In the genomic region with DNA sequence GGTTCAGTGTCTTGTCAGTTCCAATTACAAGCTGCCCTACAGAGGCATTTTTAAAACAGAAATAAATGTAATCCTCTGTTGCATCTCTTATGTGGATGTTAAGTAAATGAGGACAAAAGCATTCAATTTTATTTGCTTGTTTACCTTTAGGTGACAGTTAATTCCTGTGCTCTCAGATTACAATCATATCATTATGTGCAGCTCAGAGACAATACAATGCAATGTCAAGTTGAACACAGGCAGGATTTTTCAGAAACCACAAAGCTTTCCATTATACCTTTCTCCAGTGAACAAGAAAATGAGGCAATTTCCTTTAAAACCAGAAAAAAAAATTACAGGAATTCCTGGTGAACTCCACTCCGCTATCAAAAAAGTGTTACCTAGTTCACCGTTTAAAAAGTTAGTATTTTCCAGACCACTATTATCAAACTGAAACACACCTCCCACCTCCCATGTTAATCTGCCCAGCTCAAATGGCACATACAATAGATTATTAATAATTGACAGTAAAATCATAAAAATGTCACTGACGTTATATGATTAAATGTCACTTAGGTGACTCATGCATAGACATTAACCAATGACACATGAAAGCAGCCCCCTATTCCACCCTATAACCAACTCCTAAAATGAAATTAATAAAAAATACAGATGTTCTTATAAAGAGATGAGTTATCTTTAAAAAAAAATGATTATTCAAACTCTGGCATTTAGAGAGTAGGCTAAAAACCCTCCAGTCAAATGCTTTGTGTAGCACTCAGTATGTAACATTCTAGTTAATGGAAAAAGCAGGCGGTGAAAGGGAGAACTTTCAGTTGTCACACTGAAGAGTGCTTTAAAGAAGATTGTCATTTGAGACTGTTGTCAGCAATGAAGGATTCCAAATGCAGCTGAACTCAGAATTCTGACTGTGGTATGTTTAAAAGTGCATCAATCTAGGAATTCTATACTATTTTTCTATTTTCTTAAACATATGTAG, we compare ENCODE assay signal across 30 cellular contexts.
A peak's percentile ranks its signal among the peaks of the same experiment; 100 is the strongest.
DNase-seq lines count a peak whose midpoint lies in the region; ATAC-seq, FAIRE-seq and TF ChIP-seq lines count a peak whose summit lies in the region.
"Had no signal": no experiment of that assay in that cellular context is flagged by ENCODE, and none has a peak within 500 bp of the region (broad histone marks: within the 10 kb centered on the region; RNA-seq: fewer than 3 reads in every experiment).

No MANE protein-coding gene starts in this region.

- H3K27me3 Mint-ChIP-seq in activated CD4-positive, alpha-beta T cell treated with anti-CD3 and anti-CD28 coated beads, Interleukin-2, amount 10 ng/mL, durations not matched to agents 24 days and 14 days = no peaks in the 10 kb centered on the region
- H3K27me3 Mint-ChIP-seq: activated CD4-positive, alpha-beta T cell treated with anti-CD3 and anti-CD28 coated beads, Interleukin-2, amount 10 ng/mL, durations not matched to agents 7 days and 5 days; activated naive CD8-positive, alpha-beta T cell; activated T-cell treated with anti-CD3 and anti-CD28 coated beads, Interleukin-2, amount 50 U/mL, for 24 hours; B cell; CD8-positive, alpha-beta memory T cell; memory B cell; stimulated activated naive CD8-positive, alpha-beta T cell treated with anti-CD3 and anti-CD28 coated beads, Interleukin-15, amount 100 ng/mL, for 72 hours had no signal

- TF ChIP-seq POLR2A in A549 (IDR thresholded peaks at IDR 0.05; ENCODE audit: low read length) (no peak), heart left ventricle (IDR thresholded peaks at IDR 0.05) (no peak)

- POLR2A ChIA-PET in A549 (lab: Yijun Ruan, JAX) = no interaction called here

- no peaks in the 10 kb centered on the region for H3K4me1 Mint-ChIP-seq in activated CD4-positive, alpha-beta T cell treated with anti-CD3 and anti-CD28 coated beads, Interleukin-2, amount 10 ng/mL, durations not matched to agents 24 days and 14 days
- H3K4me1 Mint-ChIP-seq: activated CD4-positive, alpha-beta T cell treated with anti-CD3 and anti-CD28 coated beads, Interleukin-2, amount 10 ng/mL, durations not matched to agents 7 days and 5 days; B cell; CD8-positive, alpha-beta memory T cell; memory B cell; stimulated activated naive CD8-positive, alpha-beta T cell treated with anti-CD3 and anti-CD28 coated beads, Interleukin-15, amount 100 ng/mL, for 72 hours; WTC11 had no signal

- H3K4me3 Mint-ChIP-seq in activated CD4-positive, alpha-beta T cell treated with anti-CD3 and anti-CD28 coated beads, Interleukin-2, amount 10 ng/mL, durations not matched to agents 24 days and 14 days = no peak overlapping the region
- H3K4me3 Mint-ChIP-seq: activated CD4-positive, alpha-beta T cell treated with anti-CD3 and anti-CD28 coated beads, Interleukin-2, amount 10 ng/mL, durations not matched to agents 7 days and 5 days; activated naive CD8-positive, alpha-beta T cell; activated T-cell treated with anti-CD3 and anti-CD28 coated beads, Interleukin-2, amount 50 U/mL, for 24 hours; B cell; CD8-positive, alpha-beta memory T cell; memory B cell; nephron progenitor cell; stimulated activated naive CD8-positive, alpha-beta T cell treated with anti-CD3 and anti-CD28 coated beads, Interleukin-15, amount 100 ng/mL, for 72 hours; WTC11 had no signal

- ATAC-seq in A549 (no peak), heart left ventricle (no peak)
- ATAC-seq: left colon; right cardiac atrium; stimulated activated naive CD8-positive, alpha-beta T cell treated with anti-CD3 and anti-CD28 coated beads, Interleukin-15, amount 100 ng/mL, for 72 hours; WTC11 had no signal

- H3K36me3 Mint-ChIP-seq in activated CD4-positive, alpha-beta T cell treated with anti-CD3 and anti-CD28 coated beads, Interleukin-2, amount 10 ng/mL, durations not matched to agents 24 days and 14 days (ENCODE audit: low read depth) = no peaks in the 10 kb centered on the region
- H3K36me3 Mint-ChIP-seq: activated naive CD8-positive, alpha-beta T cell; CD8-positive, alpha-beta memory T cell; memory B cell; WTC11 had no signal

- H3K27me3 ChIP-seq in heart left ventricle = no peaks in the 10 kb centered on the region
- H3K27me3 ChIP-seq: breast epithelium, uterus had no signal

- no peak for FAIRE-seq in A549 (lab: Jason Lieb, UNC)
- FAIRE-seq: G401.6 had no signal

- H3K27ac ChIP-seq in A549 (no peak overlapping the region), heart left ventricle (no peak overlapping the region)
- H3K27ac ChIP-seq: breast epithelium, RWPE1, uterus had no signal

- no peak for TF ChIP-seq RAD21 in A549 (conservative IDR thresholded peaks at IDR 0.05 in 1 of 2, IDR thresholded peaks at IDR 0.05 in 1 of 2)

- TF ChIP-seq EP300 in A549 (IDR thresholded peaks at IDR 0.05) = no peak

- H3K9me3 ChIP-seq in A549 = no peaks in the 10 kb centered on the region
- H3K9me3 ChIP-seq in heart left ventricle = no peaks in the 10 kb centered on the region
- H3K9me3 ChIP-seq: breast epithelium, uterus had no signal

- DNase-seq in A549 (ENCODE audit: low read depth in 1 of 2, low spot score in 1 of 2) (no peak), HT1080 (ENCODE audit: low read depth) (peak; percentile 9), medulla oblongata (ENCODE audit: extremely low spot score) (peak; percentile 13), heart left ventricle (no peak), HK-2 (ENCODE audit: unreplicated experiment) (no peak), NCI-H1436 (lab: John Stamatoyannopoulos, UW) (no peak)
- no peak for DNase-seq in activated CD4-positive, alpha-beta T cell treated with anti-CD3 and anti-CD28 coated beads, Interleukin-2, amount 10 ng/mL, durations not matched to agents 24 days and 14 days
- DNase-seq: activated CD4-positive, alpha-beta T cell treated with anti-CD3 and anti-CD28 coated beads, Interleukin-2, amount 10 ng/mL, durations not matched to agents 7 days and 5 days; activated effector memory CD4-positive, alpha-beta T cell treated with anti-CD3 and anti-CD28 coated beads, Interleukin-2, amount 50 U/mL, for 16 hours; activated T-cell treated with anti-CD3 and anti-CD28 coated beads, Interleukin-2, amount 50 U/mL, for 24 hours; CD8-positive, alpha-beta memory T cell; DMS79; GOT3; left colon; NCI-H1092; NCI-H1694 treated with DMSO at 0.1 percent for 48 hours; NCI-H82; nephron progenitor cell; right cardiac atrium; stimulated activated CD4-positive, alpha-beta T cell treated with anti-CD3 and anti-CD28 coated beads, Interleukin-2, amount 100 ng/mL, for 48 hours; stimulated activated naive CD8-positive, alpha-beta T cell treated with anti-CD3 and anti-CD28 coated beads, Interleukin-15, amount 100 ng/mL, for 72 hours; uterus had no signal

- CTCF ChIA-PET in A549 (lab: Yijun Ruan, JAX) = no interaction called here

- 10% methylated on average over 4 of the region's 4 CpGs for WGBS in A549 (ENCODE audit: missing lambda C conversion rate)
- 50 to 55% (median 51%) methylated on average over 4 of the region's 4 CpGs for WGBS in heart left ventricle, 4 donors

- H3K36me3 ChIP-seq in heart left ventricle = no peaks in the 10 kb centered on the region
- H3K36me3 ChIP-seq: breast epithelium, uterus had no signal

- H3K4me2 ChIP-seq in A549 = peak overlapping the region; percentile 32; the same call in 2 of the 3 replicates

- intact Hi-C loops in activated CD4-positive, alpha-beta T cell treated with anti-CD3 and anti-CD28 coated beads, Interleukin-2, amount 10 ng/mL, durations not matched to agents 24 days and 14 days (cut with micrococcal nuclease) = no loop called here
- intact Hi-C loops in heart left ventricle (cut with DNase I) = no loop called here

- H3K4me1 ChIP-seq in A549 (0 out of 3 replicates have a peak, but pooled peaks cover 5% of the 10 kb centered on the region), heart left ventricle (no peaks in the 10 kb centered on the region)
- H3K4me1 ChIP-seq: breast epithelium, uterus had no signal

- H3K27ac Mint-ChIP-seq in activated CD4-positive, alpha-beta T cell treated with anti-CD3 and anti-CD28 coated beads, Interleukin-2, amount 10 ng/mL, durations not matched to agents 24 days and 14 days = no peak overlapping the region
- H3K27ac Mint-ChIP-seq: activated CD4-positive, alpha-beta T cell treated with anti-CD3 and anti-CD28 coated beads, Interleukin-2, amount 10 ng/mL, durations not matched to agents 7 days and 5 days; activated naive CD8-positive, alpha-beta T cell; activated T-cell treated with anti-CD3 and anti-CD28 coated beads, Interleukin-2, amount 50 U/mL, for 24 hours; B cell; CD8-positive, alpha-beta memory T cell; memory B cell; nephron progenitor cell; stimulated activated naive CD8-positive, alpha-beta T cell treated with anti-CD3 and anti-CD28 coated beads, Interleukin-15, amount 100 ng/mL, for 72 hours; WTC11 had no signal

- H3K9me3 Mint-ChIP-seq in activated CD4-positive, alpha-beta T cell treated with anti-CD3 and anti-CD28 coated beads, Interleukin-2, amount 10 ng/mL, durations not matched to agents 24 days and 14 days = no peaks in the 10 kb centered on the region
- H3K9me3 Mint-ChIP-seq: activated CD4-positive, alpha-beta T cell treated with anti-CD3 and anti-CD28 coated beads, Interleukin-2, amount 10 ng/mL, durations not matched to agents 7 days and 5 days; activated T-cell treated with anti-CD3 and anti-CD28 coated beads, Interleukin-2, amount 50 U/mL, for 24 hours; memory B cell; nephron progenitor cell; stimulated activated naive CD8-positive, alpha-beta T cell treated with anti-CD3 and anti-CD28 coated beads, Interleukin-15, amount 100 ng/mL, for 72 hours; WTC11 had no signal

- TF ChIP-seq CTCF in A549 (IDR thresholded peaks at IDR 0.05) = no peak
- no peak for TF ChIP-seq CTCF in heart left ventricle (IDR thresholded peaks at IDR 0.05)

- H3K4me3 ChIP-seq in A549 (no peak overlapping the region), heart left ventricle (no peak overlapping the region)
- H3K4me3 ChIP-seq: breast epithelium, uterus had no signal

TF ChIP-seq in A549, 52 proteins besides CTCF, POLR2A, EP300 and RAD21:
- TF ChIP-seq FOSL2 (IDR thresholded peaks at IDR 0.05) (no peak), FOSL2 (CRISPR knock-in tag; IDR thresholded peaks at IDR 0.05) (peak; percentile 51; the same call in 1 of the 2 replicates)
- TF ChIP-seq, protein P1, sequence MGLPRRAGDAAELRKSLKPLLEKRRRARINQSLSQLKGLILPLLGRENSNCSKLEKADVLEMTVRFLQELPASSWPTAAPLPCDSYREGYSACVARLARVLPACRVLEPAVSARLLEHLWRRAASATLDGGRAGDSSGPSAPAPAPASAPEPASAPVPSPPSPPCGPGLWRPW (IDR thresholded peaks at IDR 0.05) = no peak

TF ChIP-seq in PFSK-1, 5 proteins besides CTCF, POLR2A, EP300 and RAD21:
- TF ChIP-seq SIN3A (IDR thresholded peaks at IDR 0.05; ENCODE audit: borderline replicate concordance, insufficient read depth, low read length) (0 out of 2 replicates have a peak, but pooled peaks have one; percentile 26), TAF1 (IDR thresholded peaks at IDR 0.05; ENCODE audit: borderline replicate concordance, insufficient read depth, low read length) (peak; percentile 37; the same call in 1 of the 2 replicates), FOXP2 (optimal IDR thresholded peaks at IDR 0.05; ENCODE audit: borderline replicate concordance, extremely low read depth, extremely low read length, insufficient read depth) (no peak)

Comparison
In these comparisons a context has a peak if more than half of its experiments do, and no peak if none do; other contexts are left out.
1. DNase-seq: peak in HT1080 (single experiment) and medulla oblongata (single experiment); none in A549 (0 of 2), activated CD4-positive, alpha-beta T cell treated with anti-CD3 and anti-CD28 coated beads, Interleukin-2, amount 10 ng/mL, durations not matched to agents 24 days and 14 days (single experiment), heart left ventricle (0 of 5), HK-2 (single experiment) and NCI-H1436 (single experiment).